Comparison of ENCODE assay signal across 1 cellular context in the genomic region with DNA sequence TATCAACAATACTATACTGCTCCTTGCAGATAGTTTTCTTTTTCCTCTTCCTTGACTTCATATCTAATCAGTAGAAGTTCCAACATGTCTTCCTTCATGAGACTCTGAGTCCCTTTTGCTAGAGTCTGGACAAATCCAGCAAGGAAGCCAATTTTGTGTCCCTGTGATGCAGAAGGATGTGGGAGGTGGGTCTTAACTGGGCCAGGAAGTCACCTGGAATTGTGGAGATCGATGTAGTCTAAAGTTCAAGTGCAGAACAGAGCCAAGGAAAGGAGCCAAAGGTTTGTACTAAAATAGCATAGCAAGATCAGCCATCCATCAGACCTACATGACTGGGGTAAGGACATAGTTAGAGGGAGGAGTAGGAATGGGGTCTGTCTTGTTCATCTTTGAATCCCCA.
TF ChIP-seq lines count a peak whose summit lies in the region.

No MANE protein-coding gene starts in this region.

TF ChIP-seq in HepG2, 621 proteins besides CTCF, POLR2A, EP300 and RAD21 (continued from another document):
- no peak for TF ChIP-seq KIAA2018 (CRISPR knock-in tag; IDR thresholded peaks at IDR 0.05; ENCODE audit: borderline replicate concordance)
- TF ChIP-seq ZNF235 (CRISPR knock-in tag; IDR thresholded peaks at IDR 0.05; ENCODE audit: borderline replicate concordance): no peak
- no peak for TF ChIP-seq ZNF431 (CRISPR knock-in tag; IDR thresholded peaks at IDR 0.05; ENCODE audit: borderline replicate concordance, low read depth)
- no peak; the same call in 1 of the 2 replicates for TF ChIP-seq ZNF337 (CRISPR knock-in tag; IDR thresholded peaks at IDR 0.05; ENCODE audit: borderline replicate concordance, low read depth)
- TF ChIP-seq E2F1 (CRISPR knock-in tag; IDR thresholded peaks at IDR 0.05): no peak
- no peak for TF ChIP-seq TEAD2 (CRISPR knock-in tag; IDR thresholded peaks at IDR 0.05)
TF ChIP-seq in HepG2: peak in this region for 9.
